12 cellular contexts compared by ENCODE assay signal in genomic region chr17:76080207-76080933, GRCh38. TPM values are rescaled to one million over a fixed set of nuclear protein-coding genes. Genes with fewer than 3 reads are reported as not detected.
DNase-seq lines count a peak whose midpoint lies in the region; ATAC-seq and TF ChIP-seq lines count a peak whose summit lies in the region.
"Had no signal": no experiment of that assay in that cellular context is flagged by ENCODE, and none has a peak within 500 bp of the region (broad histone marks: within the 10 kb centered on the region; RNA-seq: fewer than 3 reads in every experiment).

No MANE protein-coding gene starts in this region.

- peak overlapping the region; percentile 44 for H3K9ac ChIP-seq in iPS-18a (ENCODE audit: low read length)

- WGBS in suprapubic skin: 10% methylated on average over 14 of the region's 19 CpGs

- no peaks in the 10 kb centered on the region for H3K9me3 Mint-ChIP-seq in CD8-positive, alpha-beta T cell
- H3K9me3 Mint-ChIP-seq: activated T-helper 1 cell treated with anti-CD3 and anti-CD28 coated beads, Interleukin-12 subunit alpha, Interleukin-12 subunit beta, Interleukin-2, Interleukin-4 antibody, amounts not matched to agents 30 ng/mL and 10 ng/mL and 1 ng/mL, durations not matched to agents 14 hours and 24 hours and 36 hours; natural killer cell had no signal

- peaks cover 48% of the 10 kb centered on the region for H3K4me1 ChIP-seq in CD8-positive, alpha-beta T cell (ENCODE audit: insufficient read depth, low read length)
- H3K4me1 ChIP-seq in iPS-18a (ENCODE audit: control insufficient read depth, low read depth, low read length) (peaks cover 32% of the 10 kb centered on the region), suprapubic skin (peaks cover 29% of the 10 kb centered on the region)

- POLR2A ChIA-PET in CD8-positive, alpha-beta T cell (lab: Charles Lee): interaction anchor here (0.8 to 2.1 kb wide), 5 partner anchors 10 to 185 kb away, joined by 3 to 10 read pairs (median 4); partner anchors contain the start of gene UBALD2

- H3K27me3 Mint-ChIP-seq in CD8-positive, alpha-beta T cell (ENCODE audit: low read depth): peaks cover 9% of the 10 kb centered on the region

- H3K4me3 Mint-ChIP-seq in CD8-positive, alpha-beta T cell: no peak overlapping the region
- H3K4me3 Mint-ChIP-seq: activated T-helper 1 cell treated with anti-CD3 and anti-CD28 coated beads, Interleukin-12 subunit alpha, Interleukin-12 subunit beta, Interleukin-2, Interleukin-4 antibody, amounts not matched to agents 30 ng/mL and 10 ng/mL and 1 ng/mL, durations not matched to agents 14 hours and 24 hours and 36 hours; natural killer cell had no signal

- CTCF ChIA-PET in CD8-positive, alpha-beta T cell (lab: Charles Lee): interaction anchor here (0.6 to 7.8 kb wide), 8 partner anchors 9 to 218 kb away, joined by 3 to 32 read pairs (median 4); no protein-coding TSS in a partner anchor

- peaks cover 12% of the 10 kb centered on the region for H3K36me3 ChIP-seq in CD8-positive, alpha-beta T cell (ENCODE audit: insufficient read depth, low read length)
- H3K36me3 ChIP-seq in KOPT-K1 (ENCODE audit: insufficient read depth, low read length): peaks cover 43% of the 10 kb centered on the region
- peaks cover 23% of the 10 kb centered on the region for H3K36me3 ChIP-seq in iPS-18a (ENCODE audit: control insufficient read depth, low read depth, low read length)
- peaks cover 31% of the 10 kb centered on the region for H3K36me3 ChIP-seq in suprapubic skin

- no peak overlapping the region for H3K27ac ChIP-seq in CD8-positive, alpha-beta T cell (ENCODE audit: low read depth, low read length)
- peak overlapping the region; percentile 38 for H3K27ac ChIP-seq in KOPT-K1 (ENCODE audit: low read depth, low read length, poor library complexity, severe bottlenecking)
- H3K27ac ChIP-seq in iPS-18a (ENCODE audit: low read length): no peak overlapping the region
- no peak overlapping the region for H3K27ac ChIP-seq in suprapubic skin
- H3K27ac ChIP-seq: gastroesophageal sphincter, tibial nerve had no signal

- H3K27ac Mint-ChIP-seq in CD8-positive, alpha-beta T cell: peak overlapping the region; percentile 74
- H3K27ac Mint-ChIP-seq: activated T-helper 1 cell treated with anti-CD3 and anti-CD28 coated beads, Interleukin-12 subunit alpha, Interleukin-12 subunit beta, Interleukin-2, Interleukin-4 antibody, amounts not matched to agents 30 ng/mL and 10 ng/mL and 1 ng/mL, durations not matched to agents 14 hours and 24 hours and 36 hours had no signal

- TF ChIP-seq EP300 in suprapubic skin (IDR thresholded peaks at IDR 0.05): no peak

- H3K4me1 Mint-ChIP-seq in CD8-positive, alpha-beta T cell (ENCODE audit: low read depth): peaks cover 41% of the 10 kb centered on the region

- no peak for TF ChIP-seq POLR2A in suprapubic skin (IDR thresholded peaks at IDR 0.05)

- peaks cover 6% of the 10 kb centered on the region for H3K27me3 ChIP-seq in CD8-positive, alpha-beta T cell (ENCODE audit: insufficient read depth, low read length)
- H3K27me3 ChIP-seq in iPS-18a (ENCODE audit: control insufficient read depth, insufficient read depth, low read length): peaks cover 58% of the 10 kb centered on the region
- H3K27me3 ChIP-seq in suprapubic skin: peaks cover 44% of the 10 kb centered on the region

- intact Hi-C loops in CD8-positive, alpha-beta T cell (cut with DNase I, micrococcal nuclease): no loop called here

- no peaks in the 10 kb centered on the region for H3K9me3 ChIP-seq in CD8-positive, alpha-beta T cell (ENCODE audit: low read length)
- no peaks in the 10 kb centered on the region for H3K9me3 ChIP-seq in KOPT-K1 (ENCODE audit: insufficient read depth, low read length, poor library complexity, severe bottlenecking)
- no peaks in the 10 kb centered on the region for H3K9me3 ChIP-seq in iPS-18a (ENCODE audit: control insufficient read depth, low read depth, low read length)
- no peaks in the 10 kb centered on the region for H3K9me3 ChIP-seq in suprapubic skin
- H3K9me3 ChIP-seq: gastroesophageal sphincter, tibial nerve had no signal

- TF ChIP-seq CTCF in CD8-positive, alpha-beta T cell (IDR thresholded peaks at IDR 0.05): no peak
- no peak for TF ChIP-seq CTCF in suprapubic skin (IDR thresholded peaks at IDR 0.05)

- no peak for DNase-seq in CD8-positive, alpha-beta T cell
- DNase-seq in activated CD4-positive, alpha-beta T cell treated with anti-CD3 and anti-CD28 coated beads for 1 hour: no peak
- no peak for DNase-seq in suprapubic skin (ENCODE audit: low spot score in 2 of 2)
- DNase-seq in NCI-H2196 treated with DMSO at 0.1 percent for 48 hours (lab: John Stamatoyannopoulos, UW; ENCODE audit: unreplicated experiment): no peak
- DNase-seq: cerebellar nuclear complex, natural killer cell, NCI-H446 treated with DMSO at 0.1 percent for 48 hours had no signal

- peaks cover 29% of the 10 kb centered on the region for H3K36me3 Mint-ChIP-seq in CD8-positive, alpha-beta T cell
- H3K36me3 Mint-ChIP-seq: natural killer cell had no signal

- H3K4me3 ChIP-seq in CD8-positive, alpha-beta T cell (ENCODE audit: low read depth, low read length): no peak overlapping the region
- peak overlapping the region; percentile 45 for H3K4me3 ChIP-seq in iPS-18a (ENCODE audit: low read length)
- H3K4me3 ChIP-seq in suprapubic skin: no peak overlapping the region
- H3K4me3 ChIP-seq: gastroesophageal sphincter, tibial nerve had no signal

- no peak for ATAC-seq in CD8-positive, alpha-beta T cell
- ATAC-seq: gastroesophageal sphincter had no signal

RNA-seq across cellular contexts. Expression of gene ZACN, which starts 1.4 kb away (rescaled TPM):
- total RNA-seq in CD8-positive, alpha-beta T cell: 1 to 10 TPM; 1.2 to 2.0 TPM
- total RNA-seq in suprapubic skin: not detected
- total RNA-seq: gastroesophageal sphincter, tibial nerve had no signal

RNA-seq across cellular contexts. Expression of gene GALR2, which starts 5.8 kb away (rescaled TPM):
- 1 to 10 TPM; 1.7 to 2.4 TPM for total RNA-seq in CD8-positive, alpha-beta T cell
- 1 to 10 TPM in 1 of 4 donors, not detected in 3; 1.2 TPM for total RNA-seq in suprapubic skin
- total RNA-seq: gastroesophageal sphincter, tibial nerve had no signal

RNA-seq across cellular contexts. Expression of gene SRP68, which starts 8.1 kb away (rescaled TPM):
- total RNA-seq in CD8-positive, alpha-beta T cell: 10 to 100 TPM; 93.6 to 99.9 TPM
- 10 to 100 TPM; 57.5 to 90.2 (median 64.2) TPM for total RNA-seq in suprapubic skin

RNA-seq across cellular contexts. Expression of gene EXOC7, which starts 23.2 kb away (rescaled TPM):
- total RNA-seq in CD8-positive, alpha-beta T cell: 100 to 1,000 TPM in 1 of 2 experiments, 10 to 100 TPM in 1; 97.3 to 101 TPM
- total RNA-seq in suprapubic skin: 100 to 1,000 TPM in 1 of 4 donors, 10 to 100 TPM in 3; 67.4 to 108 (median 78.6) TPM

RNA-seq across cellular contexts. Expression of gene EVPL, which starts 53.3 kb away (rescaled TPM):
- total RNA-seq in CD8-positive, alpha-beta T cell: 1 to 10 TPM in 1 of 2 experiments, under 1 TPM in 1; 0.38 to 1.1 TPM
- 100 to 1,000 TPM; 218 to 425 (median 274) TPM for total RNA-seq in suprapubic skin
